8 cellular contexts compared by ENCODE assay signal in the genomic region with DNA sequence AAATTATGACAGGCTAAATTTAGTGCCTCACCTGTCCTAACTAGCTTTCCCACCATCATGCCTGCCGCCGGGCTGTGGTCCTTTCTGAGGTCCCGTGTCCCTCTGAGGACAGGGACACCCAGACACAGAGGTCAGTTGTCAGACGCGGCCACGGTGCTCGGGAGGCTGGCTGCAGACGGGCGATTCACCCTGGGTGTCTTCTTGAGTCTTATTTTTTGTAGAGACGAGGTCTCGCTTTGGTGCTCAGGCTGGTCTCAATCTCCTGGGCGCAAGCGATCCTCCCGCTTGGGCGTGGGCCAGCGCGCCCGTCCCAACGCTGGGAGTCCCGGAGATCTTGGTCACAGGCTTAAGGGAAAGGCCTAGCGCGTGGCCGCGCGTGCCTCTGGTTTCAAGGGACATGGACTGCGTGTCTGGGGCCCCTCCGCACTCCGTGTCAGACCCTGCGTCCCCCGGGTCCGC. TPM values are rescaled to one million over a fixed set of nuclear protein-coding genes. Genes with fewer than 3 reads are reported as not detected.
DNase-seq lines count a peak whose midpoint lies in the region; ATAC-seq and TF ChIP-seq lines count a peak whose summit lies in the region.

No MANE protein-coding gene starts in this region.

- ATAC-seq in WTC11 (peak; percentile 9), GM21515 (IDR thresholded peaks at IDR 0.05; ENCODE audit: unreplicated experiment) (no peak), HG02870 (IDR thresholded peaks at IDR 0.05; ENCODE audit: unreplicated experiment) (no peak)

- H3K27me3 Mint-ChIP-seq in activated naive CD4-positive, alpha-beta T cell treated with anti-CD3 and anti-CD28 coated beads for 36 hours (ENCODE audit: low read depth) = peaks cover 2% of the 10 kb centered on the region
- H3K27me3 Mint-ChIP-seq in WTC11 (ENCODE audit: low read depth) = peaks cover 54% of the 10 kb centered on the region

- H3K9me3 ChIP-seq in cardiac muscle cell (ENCODE audit: low read depth) (no peaks in the 10 kb centered on the region), prostate gland (no peaks in the 10 kb centered on the region)

- peak overlapping the region; percentile 81 for H3K4me3 Mint-ChIP-seq in activated naive CD4-positive, alpha-beta T cell treated with anti-CD3 and anti-CD28 coated beads for 36 hours
- peak overlapping the region; percentile 67 for H3K4me3 Mint-ChIP-seq in WTC11

- TF ChIP-seq POLR2A in prostate gland (IDR thresholded peaks at IDR 0.05) = no peak

- POLR2A ChIA-PET in WTC11 (lab: Charles Lee) = no interaction called here

- no peak overlapping the region for H3K27ac Mint-ChIP-seq in activated naive CD4-positive, alpha-beta T cell treated with anti-CD3 and anti-CD28 coated beads for 36 hours
- H3K27ac Mint-ChIP-seq in WTC11 = no peak overlapping the region

- no peak for TF ChIP-seq CTCF in WTC11 (IDR thresholded peaks at IDR 0.05)
- TF ChIP-seq CTCF in cardiac muscle cell (IDR thresholded peaks at IDR 0.05; ENCODE audit: low read depth, low read length) = no peak
- no peak for TF ChIP-seq CTCF in prostate gland (IDR thresholded peaks at IDR 0.05)

- no peaks in the 10 kb centered on the region for H3K36me3 ChIP-seq in cardiac muscle cell
- no peaks in the 10 kb centered on the region for H3K36me3 ChIP-seq in prostate gland

- H3K4me1 ChIP-seq in cardiac muscle cell (ENCODE audit: low read depth) (peaks cover 4% of the 10 kb centered on the region), prostate gland (replicated peaks) (peaks cover 7% of the 10 kb centered on the region)

- peak overlapping the region; percentile 65 for H3K4me3 ChIP-seq in cardiac muscle cell
- peak overlapping the region; percentile 54 to 62 for H3K4me3 ChIP-seq in prostate gland

- no peaks in the 10 kb centered on the region for H3K9me3 Mint-ChIP-seq in activated naive CD4-positive, alpha-beta T cell treated with anti-CD3 and anti-CD28 coated beads for 36 hours
- no peaks in the 10 kb centered on the region for H3K9me3 Mint-ChIP-seq in WTC11

- H3K4me1 Mint-ChIP-seq in activated naive CD4-positive, alpha-beta T cell treated with anti-CD3 and anti-CD28 coated beads for 36 hours (ENCODE audit: low read depth) = peaks cover 26% of the 10 kb centered on the region
- peaks cover 14% of the 10 kb centered on the region for H3K4me1 Mint-ChIP-seq in WTC11

- DNase-seq in activated naive CD4-positive, alpha-beta T cell treated with anti-CD3 and anti-CD28 coated beads for 36 hours = no peak
- no peak for DNase-seq in activated naive CD4-positive, alpha-beta T cell (lab: John Stamatoyannopoulos, UW)
- DNase-seq in WTC11 (ENCODE audit: low spot score) (no peak), cardiac muscle cell (ENCODE audit: low read depth in 1 of 2, low spot score in 1 of 2) (peak in 1 of 2 donors; percentile 39), prostate gland (ENCODE audit: low spot score) (peak; percentile 27), glomerular visceral epithelial cell (ENCODE audit: extremely low spot score) (no peak)

- WGBS in prostate gland = 4% methylated on average over 31 of the region's 31 CpGs

- intact Hi-C loops in activated naive CD4-positive, alpha-beta T cell treated with anti-CD3 and anti-CD28 coated beads for 36 hours (cut with micrococcal nuclease) = loop anchor here (1.0 kb wide), 2 partner anchors 23 to 103 kb away; a partner anchor contains a TSS
- intact Hi-C loops in prostate gland (cut with DNase I) = loop anchor here (2.0 kb wide), 1 partner anchor 102 kb away; a partner anchor contains a TSS

- CTCF ChIA-PET in activated naive CD4-positive, alpha-beta T cell treated with anti-CD3 and anti-CD28 coated beads for 36 hours (lab: Charles Lee) = no interaction called here
- CTCF ChIA-PET in WTC11 (lab: Charles Lee) = interaction anchor here (0.7 to 4.2 kb wide), 4 partner anchors 33 to 76 kb away, joined by 3 to 25 read pairs (median 7); a partner anchor contains a TSS

- H3K36me3 Mint-ChIP-seq in activated naive CD4-positive, alpha-beta T cell treated with anti-CD3 and anti-CD28 coated beads for 36 hours (ENCODE audit: low read depth) = peaks cover 4% of the 10 kb centered on the region
- no peaks in the 10 kb centered on the region; the same call in 1 of the 2 replicates for H3K36me3 Mint-ChIP-seq in WTC11

- H3K27me3 ChIP-seq in cardiac muscle cell (peaks cover 22% of the 10 kb centered on the region), prostate gland (replicated peaks; ENCODE audit: insufficient read depth) (no peaks in the 10 kb centered on the region)

- H3K27ac ChIP-seq in cardiac muscle cell (peak overlapping the region; percentile 71), prostate gland (peak overlapping the region; percentile 90 to 96)

TF ChIP-seq in WTC11, 78 proteins besides CTCF, POLR2A, EP300 and RAD21:
- TF ChIP-seq, protein P1, sequence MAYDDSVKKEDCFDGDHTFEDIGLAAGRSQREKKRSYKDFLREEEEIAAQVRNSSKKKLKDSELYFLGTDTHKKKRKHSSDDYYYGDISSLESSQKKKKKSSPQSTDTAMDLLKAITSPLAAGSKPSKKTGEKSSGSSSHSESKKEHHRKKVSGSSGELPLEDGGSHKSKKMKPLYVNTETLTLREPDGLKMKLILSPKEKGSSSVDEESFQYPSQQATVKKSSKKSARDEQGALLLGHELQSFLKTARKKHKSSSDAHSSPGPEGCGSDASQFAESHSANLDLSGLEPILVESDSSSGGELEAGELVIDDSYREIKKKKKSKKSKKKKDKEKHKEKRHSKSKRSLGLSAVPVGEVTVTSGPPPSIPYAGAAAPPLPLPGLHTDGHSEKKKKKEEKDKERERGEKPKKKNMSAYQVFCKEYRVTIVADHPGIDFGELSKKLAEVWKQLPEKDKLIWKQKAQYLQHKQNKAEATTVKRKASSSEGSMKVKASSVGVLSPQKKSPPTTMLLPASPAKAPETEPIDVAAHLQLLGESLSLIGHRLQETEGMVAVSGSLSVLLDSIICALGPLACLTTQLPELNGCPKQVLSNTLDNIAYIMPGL (CRISPR knock-in tag; IDR thresholded peaks at IDR 0.05) = peak; percentile 29; the same call in 1 of the 2 replicates
- no peak for TF ChIP-seq HMGA2 (CRISPR knock-in tag; IDR thresholded peaks at IDR 0.05)

RNA-seq across cellular contexts. Expression of a gene that starts 0.8 kb away (rescaled TPM):
- 10 to 100 TPM; 15.8 to 18.2 TPM for total RNA-seq in activated naive CD4-positive, alpha-beta T cell treated with anti-CD3 and anti-CD28 coated beads for 36 hours
- total RNA-seq in WTC11 (2021) (37.1 to 38.6 TPM (median 37.9 TPM) in 3 replicates), cardiac muscle cell (61.8 and 77.1 TPM in 2 replicates), prostate gland (10 to 100 TPM; 33.2 to 93.2 TPM)
- 55.3 TPM in 2 replicates for polyA plus RNA-seq in cardiac muscle cell

RNA-seq across cellular contexts. Expression of a gene that starts 23.0 kb away (rescaled TPM):
- total RNA-seq in activated naive CD4-positive, alpha-beta T cell treated with anti-CD3 and anti-CD28 coated beads for 36 hours = 1 to 10 TPM; 8.9 to 9.6 TPM
- 37.8 to 43.6 TPM (median 40.7 TPM) in 3 replicates for total RNA-seq in WTC11 (2021)
- total RNA-seq in cardiac muscle cell = 48.7 and 51.5 TPM in 2 replicates
- polyA plus RNA-seq in cardiac muscle cell = 49.5 and 50.0 TPM in 2 replicates
- 10 to 100 TPM; 23.7 to 38.5 TPM for total RNA-seq in prostate gland

RNA-seq across cellular contexts. Expression of a gene that starts 27.7 kb away (rescaled TPM):
- total RNA-seq in activated naive CD4-positive, alpha-beta T cell treated with anti-CD3 and anti-CD28 coated beads for 36 hours = 10 to 100 TPM; 86.7 to 87.0 TPM
- total RNA-seq in WTC11 (2021) (467 to 550 TPM (median 535 TPM) in 3 replicates), cardiac muscle cell (352 and 452 TPM in 2 replicates), prostate gland (100 to 1,000 TPM; 137 to 185 TPM)
- polyA plus RNA-seq in cardiac muscle cell = 518 and 664 TPM in 2 replicates

RNA-seq across cellular contexts. Expression of a gene that starts 42.9 kb away (rescaled TPM):
- total RNA-seq in activated naive CD4-positive, alpha-beta T cell treated with anti-CD3 and anti-CD28 coated beads for 36 hours = 10 to 100 TPM; 19.9 to 20.9 TPM
- total RNA-seq in WTC11 (2021) (104 to 108 TPM (median 107 TPM) in 3 replicates), cardiac muscle cell (135 and 167 TPM in 2 replicates), prostate gland (100 to 1,000 TPM in 1 of 2 donors, 10 to 100 TPM in 1; 36.8 to 207 TPM)
- 113 and 142 TPM in 2 replicates for polyA plus RNA-seq in cardiac muscle cell

RNA-seq across cellular contexts. Expression of a gene that starts 54.3 kb away (rescaled TPM):
- 10 to 100 TPM; 68.3 to 74.0 TPM for total RNA-seq in activated naive CD4-positive, alpha-beta T cell treated with anti-CD3 and anti-CD28 coated beads for 36 hours
- 119 to 144 TPM (median 140 TPM) in 3 replicates for total RNA-seq in WTC11 (2021)
- 242 and 350 TPM in 2 replicates for total RNA-seq in cardiac muscle cell
- polyA plus RNA-seq in cardiac muscle cell = 234 and 290 TPM in 2 replicates
- total RNA-seq in prostate gland = 10 to 100 TPM; 83.4 to 84.3 TPM
